10 cellular contexts compared by ENCODE assay signal in genomic region chr14:21924479-21924878, GRCh38.
A peak's percentile ranks its signal among the peaks of the same experiment; 100 is the strongest.
DNase-seq lines count a peak whose midpoint lies in the region; ATAC-seq and TF ChIP-seq lines count a peak whose summit lies in the region.
"Had no signal": no experiment of that assay in that cellular context is flagged by ENCODE, and none has a peak within 500 bp of the region (broad histone marks: within the 10 kb centered on the region; RNA-seq: fewer than 3 reads in every experiment).

No MANE protein-coding gene starts in this region.

- DNase-seq in activated T-helper 1 cell treated with Interleukin-2 at 50 U/mL for 16 hours (ENCODE audit: low read depth) (peak; percentile 49), NCI-H1436 (lab: John Stamatoyannopoulos, UW) (no peak), colonic mucosa (no peak), NCI-H446 treated with DMSO at 0.1 percent for 48 hours (lab: John Stamatoyannopoulos, UW) (no peak), NCI-H446 (lab: John Stamatoyannopoulos, UW) (no peak)
- DNase-seq in stimulated activated CD4-positive, alpha-beta T cell treated with anti-CD3 and anti-CD28 coated beads, Interleukin-4, amount 100 ng/mL, for 24 hours: peak; percentile 54

- TF ChIP-seq CTCF in colonic mucosa (IDR thresholded peaks at IDR 0.05): no peak

- no peak overlapping the region for H3K4me3 ChIP-seq in colonic mucosa
- H3K4me3 ChIP-seq: upper lobe of left lung had no signal

- no peak overlapping the region for H3K27ac ChIP-seq in colonic mucosa
- H3K27ac ChIP-seq: KMS-11, upper lobe of left lung had no signal

- intact Hi-C loops in colonic mucosa (cut with DNase I): no loop called here

- no peaks in the 10 kb centered on the region for H3K9me3 ChIP-seq in colonic mucosa
- H3K9me3 ChIP-seq: upper lobe of left lung had no signal

- no peaks in the 10 kb centered on the region for H3K4me1 ChIP-seq in colonic mucosa
- H3K4me1 ChIP-seq: upper lobe of left lung had no signal

- ATAC-seq in GM19351 (IDR thresholded peaks at IDR 0.05; ENCODE audit: unreplicated experiment) (peak; percentile 92), HG03558 (IDR thresholded peaks at IDR 0.05; ENCODE audit: extremely low read depth, unreplicated experiment) (peak; percentile 62)

- H3K9ac ChIP-seq in colonic mucosa (ENCODE audit: low read depth in 2 of 2, low read length in 2 of 2): no peak overlapping the region
- H3K9ac ChIP-seq: KMS-11 had no signal

- H3K27me3 ChIP-seq in colonic mucosa: no peaks in the 10 kb centered on the region
- H3K27me3 ChIP-seq: upper lobe of left lung had no signal

- H3K36me3 ChIP-seq in colonic mucosa: no peaks in the 10 kb centered on the region
- H3K36me3 ChIP-seq: upper lobe of left lung had no signal

Comparison
In these comparisons a context has a peak if more than half of its experiments do, and no peak if none do; other contexts are left out.
1. DNase-seq: peak in activated T-helper 1 cell treated with Interleukin-2 at 50 U/mL for 16 hours (single experiment) and stimulated activated CD4-positive, alpha-beta T cell treated with anti-CD3 and anti-CD28 coated beads, Interleukin-4, amount 100 ng/mL, for 24 hours (single experiment); none in NCI-H1436 (single experiment), colonic mucosa (single experiment), NCI-H446 treated with DMSO at 0.1 percent for 48 hours (single experiment) and NCI-H446 (0 of 2).